17 cellular contexts compared by ENCODE assay signal in genomic region chr1:63599799-63600198, GRCh38. TPM values are rescaled to one million over a fixed set of nuclear protein-coding genes. Genes with fewer than 3 reads are reported as not detected.
A peak's percentile ranks its signal among the peaks of the same experiment; 100 is the strongest.
DNase-seq lines count a peak whose midpoint lies in the region; ATAC-seq and TF ChIP-seq lines count a peak whose summit lies in the region.
"Had no signal": no experiment of that assay in that cellular context is flagged by ENCODE, and none has a peak within 500 bp of the region (broad histone marks: within the 10 kb centered on the region; RNA-seq: fewer than 3 reads in every experiment).

No MANE protein-coding gene starts in this region.

- H3K27ac ChIP-seq in liver (ENCODE audit: low read depth in 1 of 2, low read length in 2 of 2) (peak overlapping the region; percentile 69 to 78), gastrocnemius medialis (peak overlapping the region; percentile 91 to 99 (median 96)), Peyer's patch (no peak overlapping the region)
- H3K27ac ChIP-seq: 22Rv1, BLaER1, HL-60 had no signal

- no peak overlapping the region for H3K4me3 Mint-ChIP-seq in activated CD8-positive, alpha-beta T cell treated with anti-CD3 and anti-CD28 coated beads, Interleukin-2, amount 10 ng/mL, durations not matched to agents 7 days and 5 days
- no peak overlapping the region for H3K4me3 Mint-ChIP-seq in activated CD8-positive, alpha-beta T cell treated with anti-CD3 and anti-CD28 coated beads for 36 hours
- H3K4me3 Mint-ChIP-seq: CD14-positive monocyte; CD4-positive, alpha-beta memory T cell; GM23338 had no signal

- TF ChIP-seq RAD21 in liver (IDR thresholded peaks at IDR 0.05) = no peak

- TF ChIP-seq CTCF in activated CD8-positive, alpha-beta T cell treated with anti-CD3 and anti-CD28 coated beads for 36 hours (IDR thresholded peaks at IDR 0.05) = no peak
- TF ChIP-seq CTCF in liver (IDR thresholded peaks at IDR 0.05; ENCODE audit: low read depth, low read length, missing input control) (no peak), gastrocnemius medialis (IDR thresholded peaks at IDR 0.05 in 4 of 5, conservative IDR thresholded peaks at IDR 0.05 in 1 of 5) (no peak), Peyer's patch (IDR thresholded peaks at IDR 0.05) (no peak)

- POLR2A ChIA-PET in activated CD8-positive, alpha-beta T cell treated with anti-CD3 and anti-CD28 coated beads, Interleukin-2, amount 10 ng/mL, durations not matched to agents 7 days and 5 days (lab: Charles Lee) = no interaction called here
- POLR2A ChIA-PET in activated CD8-positive, alpha-beta T cell treated with anti-CD3 and anti-CD28 coated beads for 36 hours (lab: Charles Lee) = no interaction called here

- ATAC-seq in activated CD8-positive, alpha-beta T cell treated with anti-CD3 and anti-CD28 coated beads, Interleukin-2, amount 10 ng/mL, durations not matched to agents 7 days and 5 days = no peak
- no peak for ATAC-seq in activated CD8-positive, alpha-beta T cell treated with anti-CD3 and anti-CD28 coated beads for 36 hours
- ATAC-seq in gastrocnemius medialis = no peak
- ATAC-seq: GM23338 had no signal

- peak overlapping the region in 1 of 2 donors; percentile 1 for H3K9ac ChIP-seq in liver (ENCODE audit: low read depth in 1 of 2, low read length in 2 of 2)
- H3K9ac ChIP-seq: BLaER1 had no signal

- in situ Hi-C loops in gastrocnemius medialis (cut with MboI; ENCODE audit: low sequenced_read_pairs in 4 of 4) = no loop called here

- H3K4me3 ChIP-seq in liver (ENCODE audit: low read depth in 1 of 3, low read length in 3 of 3) = peak overlapping the region in 1 of 3 donors; percentile 10
- H3K4me3 ChIP-seq in gastrocnemius medialis = no peak overlapping the region
- H3K4me3 ChIP-seq in Peyer's patch = no peak overlapping the region
- H3K4me3 ChIP-seq in MG63 = no peak overlapping the region
- H3K4me3 ChIP-seq: BLaER1, GM23338 had no signal

- H3K27me3 ChIP-seq in liver (ENCODE audit: control insufficient read depth in 4 of 4, insufficient read depth in 4 of 4, low read length in 3 of 4) (no peaks in the 10 kb centered on the region), gastrocnemius medialis (no peaks in the 10 kb centered on the region), Peyer's patch (no peaks in the 10 kb centered on the region), MG63 (no peaks in the 10 kb centered on the region)
- H3K27me3 ChIP-seq: BLaER1 had no signal

- intact Hi-C loops in activated CD8-positive, alpha-beta T cell treated with anti-CD3 and anti-CD28 coated beads for 36 hours (cut with micrococcal nuclease) = no loop called here
- intact Hi-C loops in gastrocnemius medialis (cut with DNase I; ENCODE audit: low total_unique reads) = no loop called here

- H3K9me3 ChIP-seq in liver (ENCODE audit: control insufficient read depth in 4 of 4, low read length in 3 of 4) (no peaks in the 10 kb centered on the region), gastrocnemius medialis (no peaks in the 10 kb centered on the region), Peyer's patch (no peaks in the 10 kb centered on the region), MG63 (no peaks in the 10 kb centered on the region)
- H3K9me3 ChIP-seq: BLaER1 had no signal

- H3K27ac Mint-ChIP-seq in activated CD8-positive, alpha-beta T cell treated with anti-CD3 and anti-CD28 coated beads, Interleukin-2, amount 10 ng/mL, durations not matched to agents 7 days and 5 days = no peak overlapping the region
- no peak overlapping the region for H3K27ac Mint-ChIP-seq in activated CD8-positive, alpha-beta T cell treated with anti-CD3 and anti-CD28 coated beads for 36 hours
- H3K27ac Mint-ChIP-seq: CD14-positive monocyte; CD4-positive, alpha-beta memory T cell; GM23338 had no signal

- peaks cover 32% of the 10 kb centered on the region for H3K36me3 Mint-ChIP-seq in activated CD8-positive, alpha-beta T cell treated with anti-CD3 and anti-CD28 coated beads, Interleukin-2, amount 10 ng/mL, durations not matched to agents 7 days and 5 days (ENCODE audit: low read depth)
- peaks cover 21% of the 10 kb centered on the region for H3K36me3 Mint-ChIP-seq in activated CD8-positive, alpha-beta T cell treated with anti-CD3 and anti-CD28 coated beads for 36 hours (ENCODE audit: low read depth)

- no peaks in the 10 kb centered on the region for H3K27me3 Mint-ChIP-seq in activated CD8-positive, alpha-beta T cell treated with anti-CD3 and anti-CD28 coated beads, Interleukin-2, amount 10 ng/mL, durations not matched to agents 7 days and 5 days (ENCODE audit: low read depth)
- H3K27me3 Mint-ChIP-seq in activated CD8-positive, alpha-beta T cell treated with anti-CD3 and anti-CD28 coated beads for 36 hours = no peaks in the 10 kb centered on the region
- H3K27me3 Mint-ChIP-seq: CD4-positive, alpha-beta memory T cell had no signal

- TF ChIP-seq POLR2A in gastrocnemius medialis (IDR thresholded peaks at IDR 0.05) (no peak), Peyer's patch (IDR thresholded peaks at IDR 0.05) (no peak)

- peaks cover 18% of the 10 kb centered on the region for H3K4me1 Mint-ChIP-seq in activated CD8-positive, alpha-beta T cell treated with anti-CD3 and anti-CD28 coated beads, Interleukin-2, amount 10 ng/mL, durations not matched to agents 7 days and 5 days (ENCODE audit: low read depth)
- H3K4me1 Mint-ChIP-seq in activated CD8-positive, alpha-beta T cell treated with anti-CD3 and anti-CD28 coated beads for 36 hours (ENCODE audit: low read depth) = peaks cover 13% of the 10 kb centered on the region

- peaks cover 18 to 69% (median 50%) of the 10 kb centered on the region in 4 donors for H3K4me1 ChIP-seq in liver (ENCODE audit: control insufficient read depth in 4 of 4, insufficient read depth in 4 of 4, low read length in 3 of 4)
- H3K4me1 ChIP-seq in gastrocnemius medialis = peaks cover 71 to 77% of the 10 kb centered on the region in 2 donors
- no peaks in the 10 kb centered on the region for H3K4me1 ChIP-seq in Peyer's patch

- H3K9me3 Mint-ChIP-seq in activated CD8-positive, alpha-beta T cell treated with anti-CD3 and anti-CD28 coated beads, Interleukin-2, amount 10 ng/mL, durations not matched to agents 7 days and 5 days (ENCODE audit: insufficient read depth) = no peaks in the 10 kb centered on the region
- H3K9me3 Mint-ChIP-seq in activated CD8-positive, alpha-beta T cell treated with anti-CD3 and anti-CD28 coated beads for 36 hours = no peaks in the 10 kb centered on the region
- H3K9me3 Mint-ChIP-seq: CD4-positive, alpha-beta memory T cell; GM23338 had no signal

- DNase-seq in activated CD8-positive, alpha-beta T cell treated with anti-CD3 and anti-CD28 coated beads, Interleukin-2, amount 10 ng/mL, durations not matched to agents 7 days and 5 days = peak; percentile 7
- no peak for DNase-seq in activated CD8-positive, alpha-beta T cell treated with anti-CD3 and anti-CD28 coated beads for 36 hours
- no peak for DNase-seq in gastrocnemius medialis
- DNase-seq in Peyer's patch = no peak
- DNase-seq in SW480 (ENCODE audit: low spot score) = no peak
- no peak for DNase-seq in MG63
- DNase-seq: CD4-positive, alpha-beta memory T cell; DMS153; DMS79; GDM1; HCEC 1CT had no signal

- WGBS in liver = 75% methylated on average over 5 of the region's 5 CpGs

- H3K36me3 ChIP-seq in liver (ENCODE audit: control insufficient read depth in 4 of 4, insufficient read depth in 3 of 4, low read depth in 1 of 4, low read length in 3 of 4) (no peaks in the 10 kb centered on the region), gastrocnemius medialis (no peaks in the 10 kb centered on the region), Peyer's patch (no peaks in the 10 kb centered on the region), MG63 (no peaks in the 10 kb centered on the region)

- CTCF ChIA-PET in activated CD8-positive, alpha-beta T cell treated with anti-CD3 and anti-CD28 coated beads, Interleukin-2, amount 10 ng/mL, durations not matched to agents 7 days and 5 days (lab: Charles Lee) = no interaction called here
- CTCF ChIA-PET in activated CD8-positive, alpha-beta T cell treated with anti-CD3 and anti-CD28 coated beads for 36 hours (lab: Charles Lee) = no interaction called here

TF ChIP-seq in liver, 16 proteins besides CTCF, POLR2A, EP300 and RAD21:
- TF ChIP-seq, protein P1, sequence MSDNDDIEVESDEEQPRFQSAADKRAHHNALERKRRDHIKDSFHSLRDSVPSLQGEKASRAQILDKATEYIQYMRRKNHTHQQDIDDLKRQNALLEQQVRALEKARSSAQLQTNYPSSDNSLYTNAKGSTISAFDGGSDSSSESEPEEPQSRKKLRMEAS (IDR thresholded peaks at IDR 0.05) = no peak
- TF ChIP-seq GABPA (IDR thresholded peaks at IDR 0.05 in 1 of 2, conservative IDR thresholded peaks at IDR 0.05 in 1 of 2) (no peak), EGR1 (IDR thresholded peaks at IDR 0.05; ENCODE audit: low read depth in 2 of 2) (no peak), TAF1 (conservative IDR thresholded peaks at IDR 0.05) (no peak), HNF4A (conservative IDR thresholded peaks at IDR 0.05) (no peak), JUND (IDR thresholded peaks at IDR 0.05) (no peak), NR2F2 (IDR thresholded peaks at IDR 0.05) (no peak)
TF ChIP-seq in liver: peak in this region for 0.

RNA-seq across cellular contexts. Expression of gene PGM1, which starts 6.6 kb away (rescaled TPM):
- total RNA-seq in activated CD8-positive, alpha-beta T cell treated with anti-CD3 and anti-CD28 coated beads, Interleukin-2, amount 10 ng/mL, durations not matched to agents 7 days and 5 days = 10 to 100 TPM; 60.1 to 65.9 TPM
- 10 to 100 TPM; 47.4 to 48.9 TPM for total RNA-seq in activated CD8-positive, alpha-beta T cell treated with anti-CD3 and anti-CD28 coated beads for 36 hours
- total RNA-seq in liver (100 to 1,000 TPM in 1 of 2 donors, 10 to 100 TPM in 1; 57.3 to 224 TPM), gastrocnemius medialis (100 to 1,000 TPM; 320 to 713 (median 666) TPM), Peyer's patch (10 to 100 TPM; 62.7 to 97.2 (median 75.3) TPM)
- 100 to 1,000 TPM; 117 to 123 TPM for polyA plus RNA-seq in liver
- total RNA-seq in MG63 (2014; rRNA removed; shearing (Covaris generic); ENCODE audit: low replicate concordance) = 15.9 and 19.8 TPM in 2 replicates

Comparison
In these comparisons a context has a peak if more than half of its experiments do, and no peak if none do; other contexts are left out.
1. H3K27ac ChIP-seq: peak in liver (2 of 2) and gastrocnemius medialis (4 of 4); none in Peyer's patch (0 of 4).